Comparison of ENCODE assay signal across 8 cellular contexts in the genomic region with DNA sequence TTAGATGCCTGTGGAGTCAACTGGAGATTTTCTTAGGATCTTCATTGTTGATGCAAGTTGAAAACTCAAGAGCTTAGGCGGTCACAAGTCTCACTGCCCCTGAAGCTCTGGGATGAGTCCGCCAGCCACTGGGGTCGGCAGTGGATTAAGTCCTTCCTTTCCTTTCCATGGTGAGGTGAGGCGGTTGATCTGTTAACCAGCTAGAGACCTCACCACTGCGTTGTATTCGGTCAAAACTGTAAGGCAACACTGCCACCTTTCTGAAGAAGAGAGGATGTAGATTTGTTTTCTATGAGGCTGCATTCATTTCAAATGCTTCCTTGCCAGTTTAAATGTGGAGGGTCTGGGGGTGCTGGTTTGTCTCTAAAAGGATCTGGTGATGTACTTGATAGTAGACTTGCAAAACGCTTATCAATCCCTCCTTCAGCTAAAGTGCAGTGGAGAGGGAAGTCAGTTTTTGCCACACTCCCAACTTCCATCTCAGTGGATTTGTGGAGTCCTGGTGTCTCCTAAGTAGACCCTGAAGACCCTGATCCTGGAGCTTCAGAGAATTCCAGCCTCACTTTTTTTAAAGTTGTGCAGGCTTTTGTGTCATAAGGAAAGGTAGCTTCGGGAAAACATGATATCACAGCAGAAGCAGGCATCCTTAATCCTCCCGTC. TPM values are rescaled to one million over a fixed set of nuclear protein-coding genes. Genes with fewer than 3 reads are reported as not detected.
A peak's percentile ranks its signal among the peaks of the same experiment; 100 is the strongest.
DNase-seq lines count a peak whose midpoint lies in the region; ATAC-seq and TF ChIP-seq lines count a peak whose summit lies in the region.

No MANE protein-coding gene starts in this region.

- 34 to 35% methylated on average over 9 of the region's 9 CpGs for WGBS in testis, 2 donors

- H3K36me3 ChIP-seq in testis (ENCODE audit: low read depth, missing control alignments) = no peaks in the 10 kb centered on the region

- DNase-seq in AG08396 (ENCODE audit: low spot score) (peak; percentile 74), HEK293T (ENCODE audit: extremely low spot score) (peak; percentile 54), amniotic stem cell (lab: John Stamatoyannopoulos, UW) (peak; percentile 52), inferior parietal cortex (ENCODE audit: extremely low spot score) (peak; percentile 68), testis (peak; percentile 30)

- POLR2A ChIA-PET in HEK293T (lab: Yijun Ruan, JAX) = interaction anchor here (0.6 kb wide), 1 partner anchor 121 kb away, joined by 3 read pairs; no protein-coding TSS in a partner anchor

- ATAC-seq in HG02870 (IDR thresholded peaks at IDR 0.05; ENCODE audit: unreplicated experiment) = no peak
- ATAC-seq in GM21515 (IDR thresholded peaks at IDR 0.05; ENCODE audit: unreplicated experiment) = no peak
- ATAC-seq in GM18511 (IDR thresholded peaks at IDR 0.05; ENCODE audit: unreplicated experiment) = no peak

- no peaks in the 10 kb centered on the region for H3K9me3 ChIP-seq in testis

- CTCF ChIA-PET in HEK293T (lab: Yijun Ruan, JAX) = interaction anchor here (0.7 to 1.2 kb wide), 8 partner anchors 75 to 486 kb away, joined by 3 to 5 read pairs (median 3); no protein-coding TSS in a partner anchor

- TF ChIP-seq CTCF in testis (IDR thresholded peaks at IDR 0.05) = peak; percentile 31 to 64 (median 45)

- H3K4me1 ChIP-seq in testis = peaks cover 5% of the 10 kb centered on the region

- no peaks in the 10 kb centered on the region for H3K27me3 ChIP-seq in testis

- intact Hi-C loops in testis (cut with DNase I; ENCODE audit: low total_unique reads) = loop anchor here (10.0 kb wide), 1 partner anchor 413 kb away; no protein-coding TSS in a partner anchor

- peak overlapping the region; percentile 60 to 65 for H3K4me3 ChIP-seq in testis

- TF ChIP-seq POLR2A in testis (IDR thresholded peaks at IDR 0.05) = no peak

- peak overlapping the region; percentile 63 to 89 for H3K27ac ChIP-seq in testis

TF ChIP-seq in HEK293T, 16 proteins besides CTCF, POLR2A, EP300 and RAD21:
- TF ChIP-seq FOXK2 (IDR thresholded peaks at IDR 0.05) = no peak
- TF ChIP-seq CTBP1 (IDR thresholded peaks at IDR 0.05; ENCODE audit: borderline replicate concordance) = no peak
- no peak for TF ChIP-seq LEF1 (IDR thresholded peaks at IDR 0.05; ENCODE audit: borderline replicate concordance)
- no peak for TF ChIP-seq L3MBTL2 (conservative IDR thresholded peaks at IDR 0.05)
- TF ChIP-seq BHLHE40 (IDR thresholded peaks at IDR 0.05; ENCODE audit: borderline replicate concordance) = no peak
- no peak for TF ChIP-seq SUZ12 (IDR thresholded peaks at IDR 0.05)
- TF ChIP-seq FOXM1 (IDR thresholded peaks at IDR 0.05; ENCODE audit: borderline replicate concordance) = no peak
- no peak for TF ChIP-seq HDGF (IDR thresholded peaks at IDR 0.05; ENCODE audit: borderline replicate concordance)
- TF ChIP-seq TARDBP (IDR thresholded peaks at IDR 0.05) = no peak
- TF ChIP-seq ARNT (IDR thresholded peaks at IDR 0.05) = no peak
- TF ChIP-seq FOXA1 (IDR thresholded peaks at IDR 0.05) = no peak
- TF ChIP-seq, protein P1, sequence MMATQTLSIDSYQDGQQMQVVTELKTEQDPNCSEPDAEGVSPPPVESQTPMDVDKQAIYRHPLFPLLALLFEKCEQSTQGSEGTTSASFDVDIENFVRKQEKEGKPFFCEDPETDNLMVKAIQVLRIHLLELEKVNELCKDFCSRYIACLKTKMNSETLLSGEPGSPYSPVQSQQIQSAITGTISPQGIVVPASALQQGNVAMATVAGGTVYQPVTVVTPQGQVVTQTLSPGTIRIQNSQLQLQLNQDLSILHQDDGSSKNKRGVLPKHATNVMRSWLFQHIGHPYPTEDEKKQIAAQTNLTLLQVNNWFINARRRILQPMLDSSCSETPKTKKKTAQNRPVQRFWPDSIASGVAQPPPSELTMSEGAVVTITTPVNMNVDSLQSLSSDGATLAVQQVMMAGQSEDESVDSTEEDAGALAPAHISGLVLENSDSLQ (IDR thresholded peaks at IDR 0.05) = no peak
- TF ChIP-seq NFRKB (IDR thresholded peaks at IDR 0.05) = no peak
- TF ChIP-seq SP1 (IDR thresholded peaks at IDR 0.05) = no peak
- no peak for TF ChIP-seq ZNF384 (IDR thresholded peaks at IDR 0.05)
- TF ChIP-seq ELF4 (IDR thresholded peaks at IDR 0.05) = no peak
TF ChIP-seq in HEK293T: peak in this region for 0.

RNA-seq across cellular contexts. Expression of a gene that starts 1.7 kb away (rescaled TPM):
- 10 to 100 TPM in 1 of 2 donors, 1 to 10 TPM in 1; 7.6 to 13.3 TPM for total RNA-seq in testis
- 7.3 TPM for polyA plus RNA-seq in testis (ENCODE audit: insufficient read depth, low read depth, low replicate concordance)
